Comparison of ENCODE assay signal across 1 cellular context in the genomic region with DNA sequence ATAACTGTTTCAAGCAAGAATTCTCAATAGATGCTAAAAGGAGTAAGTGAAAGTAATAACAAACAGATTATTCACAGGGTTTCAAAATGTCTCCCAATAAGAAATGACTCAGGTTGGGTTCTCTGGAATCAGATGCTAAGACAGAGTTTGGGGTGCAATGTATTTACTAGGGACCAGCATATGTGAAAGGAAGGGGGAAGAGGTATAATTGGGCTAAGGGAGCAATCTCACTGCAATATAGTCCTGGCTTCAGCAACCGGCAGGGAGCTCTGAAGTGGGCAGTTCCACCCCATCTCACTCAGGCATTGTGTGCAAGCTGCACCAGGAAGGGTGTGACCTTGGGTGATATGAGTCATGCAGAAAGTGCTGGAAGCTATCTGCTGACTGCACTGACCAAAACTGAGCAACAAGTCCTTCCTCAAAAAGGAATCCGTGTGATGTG.
TF ChIP-seq lines count a peak whose summit lies in the region.

No MANE protein-coding gene starts in this region.

TF ChIP-seq in GM23338, 12 proteins besides CTCF, POLR2A, EP300 and RAD21 (continued from another document):
- no peak for TF ChIP-seq ZNF462 (CRISPR knock-in tag; IDR thresholded peaks at IDR 0.05)
